Comparison of ENCODE assay signal across 20 cellular contexts in the genomic region with DNA sequence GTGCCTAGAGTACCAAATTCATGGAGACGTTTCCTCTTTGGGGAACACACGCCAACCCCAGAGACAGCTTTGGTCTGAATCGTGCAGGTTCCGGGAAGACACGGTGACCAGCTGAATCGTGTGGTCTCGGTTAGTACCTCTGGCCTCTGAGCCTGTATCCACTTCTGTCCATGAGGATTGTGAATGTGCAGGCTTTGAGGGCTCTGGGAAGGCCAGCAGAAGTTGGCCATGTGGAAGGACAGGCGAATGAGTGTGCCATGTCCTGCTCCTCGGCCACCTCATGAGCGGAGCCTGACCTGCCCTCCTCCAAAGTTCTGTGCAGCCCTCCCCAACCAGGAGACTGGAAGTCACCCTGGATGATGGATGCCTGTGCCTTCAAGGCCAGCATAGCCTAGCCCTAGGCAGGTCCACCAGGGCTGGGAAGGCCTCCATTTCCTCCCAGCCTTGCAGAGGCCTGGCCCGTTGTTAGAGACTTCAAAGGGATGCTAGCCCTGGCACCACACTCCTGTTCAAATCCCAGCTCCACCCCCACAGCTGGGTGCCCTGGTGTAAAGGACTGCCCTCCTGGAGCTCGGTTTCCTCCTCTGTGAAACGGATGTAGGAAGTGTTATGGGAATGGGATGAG. TPM values are rescaled to one million over a fixed set of nuclear protein-coding genes. Genes with fewer than 3 reads are reported as not detected.
DNase-seq lines count a peak whose midpoint lies in the region; FAIRE-seq and TF ChIP-seq lines count a peak whose summit lies in the region.
"Had no signal": no experiment of that assay in that cellular context is flagged by ENCODE, and none has a peak within 500 bp of the region (broad histone marks: within the 10 kb centered on the region; RNA-seq: fewer than 3 reads in every experiment).

No MANE protein-coding gene starts in this region.

- H3K36me3 Mint-ChIP-seq in glutamatergic neuron (ENCODE audit: unreplicated experiment): peaks cover 4% of the 10 kb centered on the region
- H3K36me3 Mint-ChIP-seq in neural crest cell (ENCODE audit: low read depth): no peaks in the 10 kb centered on the region

- DNase-seq in DMS53 (lab: John Stamatoyannopoulos, UW) (peak; percentile 25), DMS53 treated with DMSO at 0.1 percent for 48 hours (lab: John Stamatoyannopoulos, UW; ENCODE audit: unreplicated experiment) (no peak), MM.1S (no peak), glutamatergic neuron (no peak), neural crest cell (ENCODE audit: low read depth, low spot score) (no peak), hypothalamus (lab: John Stamatoyannopoulos, UW) (no peak), H54 (ENCODE audit: insufficient read length, low spot score) (no peak), cerebellar nuclear complex (lab: John Stamatoyannopoulos, UW) (no peak)
- DNase-seq: effector memory CD4-positive, alpha-beta T cell; spleen had no signal

- no peaks in the 10 kb centered on the region for H3K9me3 ChIP-seq in MM.1S (replicated peaks; ENCODE audit: insufficient read depth, low read length)
- H3K9me3 ChIP-seq: spleen had no signal

- peak overlapping the region; percentile 42; the same call in 1 of the 2 replicates for H3K4me3 ChIP-seq in MM.1S (ENCODE audit: low read length)
- H3K4me3 ChIP-seq: GM12878 had no signal

- H3K4me1 Mint-ChIP-seq in glutamatergic neuron (ENCODE audit: low read depth, unreplicated experiment) (no peaks in the 10 kb centered on the region), neural crest cell (peaks cover 7% of the 10 kb centered on the region)

- 0 out of 2 replicates have a peak overlapping the region, but pooled peaks have one; percentile 36 for H2AFZ ChIP-seq in MM.1S (ENCODE audit: low read length)

- TF ChIP-seq CTCF in MM.1S (IDR thresholded peaks at IDR 0.05; ENCODE audit: low read length) (no peak), glutamatergic neuron (IDR thresholded peaks at IDR 0.05; ENCODE audit: partially characterized antibody, unreplicated experiment) (no peak), neural crest cell (conservative IDR thresholded peaks at IDR 0.05) (no peak)

- H3K27me3 Mint-ChIP-seq in glutamatergic neuron (ENCODE audit: unreplicated experiment): peaks cover 26% of the 10 kb centered on the region
- peaks cover 59% of the 10 kb centered on the region for H3K27me3 Mint-ChIP-seq in neural crest cell (ENCODE audit: low read depth)

- H3K27ac Mint-ChIP-seq in glutamatergic neuron (ENCODE audit: unreplicated experiment) (no peak overlapping the region), neural crest cell (ENCODE audit: unreplicated experiment) (no peak overlapping the region)
- H3K27ac Mint-ChIP-seq: activated naive CD4-positive, alpha-beta T cell treated with anti-CD3 and anti-CD28 coated beads for 36 hours; CD14-positive monocyte had no signal

- FAIRE-seq in H54 (lab: Jason Lieb, UNC): no peak
- FAIRE-seq: bronchial epithelial cell, GM12878 had no signal

- H3K27me3 ChIP-seq in MM.1S (replicated peaks; ENCODE audit: insufficient read depth, low read length): no peaks in the 10 kb centered on the region

- TF ChIP-seq POLR2A in H54 (IDR thresholded peaks at IDR 0.05; ENCODE audit: low read depth, low read length): no peak

- no peaks in the 10 kb centered on the region for H3K36me3 ChIP-seq in MM.1S (replicated peaks; ENCODE audit: insufficient read depth, low read length)
- H3K36me3 ChIP-seq: spleen had no signal

- peak overlapping the region; percentile 79 for H3K4me3 Mint-ChIP-seq in glutamatergic neuron (ENCODE audit: unreplicated experiment)
- H3K4me3 Mint-ChIP-seq in neural crest cell: peak overlapping the region; percentile 53

- H3K27ac ChIP-seq in MM.1S (ENCODE audit: low read length): no peak overlapping the region
- H3K27ac ChIP-seq: 22Rv1, HL-60, spleen had no signal

- H3F3A ChIP-seq in MM.1S (ENCODE audit: insufficient read depth, low read length): no peaks in the 10 kb centered on the region

- peaks cover 4% of the 10 kb centered on the region; the same call in 1 of the 2 replicates for H3K4me1 ChIP-seq in MM.1S (ENCODE audit: low read length)

- no peaks in the 10 kb centered on the region for H4K20me1 ChIP-seq in MM.1S (ENCODE audit: insufficient read depth, low read length)

- H3K9ac ChIP-seq in MM.1S (ENCODE audit: low read length): no peak overlapping the region

- H3K9me3 Mint-ChIP-seq in glutamatergic neuron (ENCODE audit: unreplicated experiment) (peaks cover 20% of the 10 kb centered on the region), neural crest cell (no peaks in the 10 kb centered on the region)
- H3K9me3 Mint-ChIP-seq: activated naive CD4-positive, alpha-beta T cell treated with anti-CD3 and anti-CD28 coated beads for 36 hours had no signal

- H3K9me2 ChIP-seq in MM.1S (replicated peaks; ENCODE audit: insufficient read depth, low read length): no peaks in the 10 kb centered on the region

- peak overlapping the region; percentile 70; the same call in 1 of the 2 replicates for H3K4me2 ChIP-seq in MM.1S (ENCODE audit: low read depth, low read length)

- no peaks in the 10 kb centered on the region for H3K79me2 ChIP-seq in MM.1S (ENCODE audit: low read length)

RNA-seq across cellular contexts. Expression of gene TMEM74B, which starts 1.7 kb away (rescaled TPM):
- total RNA-seq in glutamatergic neuron (ENCODE audit: unreplicated experiment) (5.0 TPM), neural crest cell (2.7 and 3.3 TPM in 2 replicates)
- total RNA-seq: bronchial epithelial cell, GM12878, LHCN-M2 had no signal

RNA-seq across cellular contexts. Expression of gene C20orf202, which starts 16.8 kb away (rescaled TPM):
- total RNA-seq in glutamatergic neuron (ENCODE audit: unreplicated experiment) (not detected), neural crest cell (0.18 and 0.23 TPM in 2 replicates)
- total RNA-seq: activated CD8-positive, alpha-beta memory T cell treated with anti-CD3 and anti-CD28 coated beads for 36 hours; activated naive CD4-positive, alpha-beta T cell treated with anti-CD3 and anti-CD28 coated beads for 36 hours; bronchial epithelial cell; GM12878; LHCN-M2; SK-MEL-5 had no signal

RNA-seq across cellular contexts. Expression of gene RAD21L1, which starts 39.4 kb away (rescaled TPM):
- total RNA-seq in glutamatergic neuron (ENCODE audit: unreplicated experiment) (not detected), neural crest cell (not detected in 2 replicates)
- total RNA-seq: activated CD8-positive, alpha-beta memory T cell treated with anti-CD3 and anti-CD28 coated beads for 36 hours; activated naive CD4-positive, alpha-beta T cell treated with anti-CD3 and anti-CD28 coated beads for 36 hours; GM12878; spleen; subcutaneous adipose tissue had no signal
